ENCODE assay signal across 16 cellular contexts in genomic region chr5:149962601-149963300, GRCh38. TPM values are rescaled to one million over a fixed set of nuclear protein-coding genes. Genes with fewer than 3 reads are reported as not detected.
DNase-seq lines count a peak whose midpoint lies in the region; ATAC-seq and TF ChIP-seq lines count a peak whose summit lies in the region.
"Had no signal": no experiment of that assay in that cellular context is flagged by ENCODE, and none has a peak within 500 bp of the region (broad histone marks: within the 10 kb centered on the region; RNA-seq: fewer than 3 reads in every experiment).

No MANE protein-coding gene starts in this region.

- H3K4me3 Mint-ChIP-seq in MCF 10A (ENCODE audit: unreplicated experiment) (peak overlapping the region; percentile 96), IgD-negative memory B cell (peak overlapping the region; percentile 57 to 99 (median 78)), H9 (no peak overlapping the region)

- H3K4me3 ChIP-seq in breast epithelium (peak overlapping the region in 1 of 3 donors; percentile 86), lung (peak overlapping the region; percentile 7)
- H3K4me3 ChIP-seq in effector memory CD4-positive, alpha-beta T cell (ENCODE audit: insufficient read depth, low read depth, low read length, poor library complexity, severe bottlenecking) = no peak overlapping the region
- H3K4me3 ChIP-seq: GM12878, HAP-1, SJSA1 had no signal

- H3K4ac ChIP-seq in H9 (ENCODE audit: low read depth, low read length) = no peak overlapping the region

- no peak overlapping the region for H2BK5ac ChIP-seq in H9 (ENCODE audit: insufficient read length, low read length)

- H3K27ac Mint-ChIP-seq in MCF 10A (ENCODE audit: low read depth, unreplicated experiment) = peak overlapping the region; percentile 36
- no peak overlapping the region for H3K27ac Mint-ChIP-seq in IgD-negative memory B cell
- H3K27ac Mint-ChIP-seq in H9 = no peak overlapping the region

- H2AK5ac ChIP-seq in H9 (ENCODE audit: insufficient read length, low read length) = no peak overlapping the region

- H3K9me3 ChIP-seq in breast epithelium = no peaks in the 10 kb centered on the region
- no peaks in the 10 kb centered on the region for H3K9me3 ChIP-seq in lung (ENCODE audit: control insufficient read depth in 2 of 2, insufficient read depth in 1 of 2, low read length in 1 of 2)
- H3K9me3 ChIP-seq in effector memory CD4-positive, alpha-beta T cell (ENCODE audit: control insufficient read depth, low read length) = no peaks in the 10 kb centered on the region
- H3K9me3 ChIP-seq in H9 (ENCODE audit: control insufficient read depth, low read depth, low read length) = no peaks in the 10 kb centered on the region
- H3K9me3 ChIP-seq: HAP-1, SJSA1 had no signal

- H3K23ac ChIP-seq in H9 (ENCODE audit: insufficient read length, low read depth, low read length) = no peak overlapping the region

- peaks cover 55% of the 10 kb centered on the region for H3K4me1 Mint-ChIP-seq in MCF 10A (ENCODE audit: insufficient read depth, unreplicated experiment)
- H3K4me1 Mint-ChIP-seq in IgD-negative memory B cell = peaks cover 21 to 30% (median 26%) of the 10 kb centered on the region in 3 donors
- H3K4me1 Mint-ChIP-seq in H9 = peaks cover 13 to 16% of the 10 kb centered on the region in 2 experiments

- peaks cover 5% of the 10 kb centered on the region for H3K23me2 ChIP-seq in H9 (ENCODE audit: insufficient read length, low read depth, low read length, poor library complexity, severe bottlenecking)

- H3K56ac ChIP-seq in H9 (ENCODE audit: insufficient read length, low read depth, low read length) = no peak overlapping the region

- H3K36me3 ChIP-seq in breast epithelium (no peaks in the 10 kb centered on the region), lung (ENCODE audit: control insufficient read depth in 2 of 2, insufficient read depth in 2 of 2, low read length in 2 of 2) (no peaks in the 10 kb centered on the region)
- H3K36me3 ChIP-seq in effector memory CD4-positive, alpha-beta T cell (ENCODE audit: control insufficient read depth, insufficient read depth, low read length) = no peaks in the 10 kb centered on the region
- H3K36me3 ChIP-seq: HAP-1 had no signal

- H3K4me1 ChIP-seq in breast epithelium = peaks cover 0 to 6% of the 10 kb centered on the region in 2 donors
- peaks cover 5 to 8% of the 10 kb centered on the region in 2 donors for H3K4me1 ChIP-seq in lung (ENCODE audit: control insufficient read depth in 2 of 2, insufficient read depth in 2 of 2, low read length in 2 of 2)
- H3K4me1 ChIP-seq in effector memory CD4-positive, alpha-beta T cell (ENCODE audit: control insufficient read depth, insufficient read depth, low read length, poor library complexity, severe bottlenecking) = peaks cover 13% of the 10 kb centered on the region
- peaks cover 2% of the 10 kb centered on the region; the same call in 1 of the 2 replicates for H3K4me1 ChIP-seq in H9 (ENCODE audit: insufficient read depth, low read length)

- no peak overlapping the region for H4K8ac ChIP-seq in H9 (replicated peaks; ENCODE audit: insufficient read length, low read depth, low read length)

- no peak overlapping the region for H2BK15ac ChIP-seq in H9 (ENCODE audit: low read depth, low read length)

- no peak for TF ChIP-seq CTCF in MCF 10A (IDR thresholded peaks at IDR 0.05; ENCODE audit: unreplicated experiment)
- no peak for TF ChIP-seq CTCF in breast epithelium (IDR thresholded peaks at IDR 0.05)
- no peak for TF ChIP-seq CTCF in lung (IDR thresholded peaks at IDR 0.05; ENCODE audit: control extremely low read depth, extremely low read depth)
- TF ChIP-seq CTCF in H9 (conservative IDR thresholded peaks at IDR 0.05) = no peak

- H3K9me3 Mint-ChIP-seq in MCF 10A (ENCODE audit: unreplicated experiment) = no peaks in the 10 kb centered on the region
- no peaks in the 10 kb centered on the region for H3K9me3 Mint-ChIP-seq in IgD-negative memory B cell
- no peaks in the 10 kb centered on the region for H3K9me3 Mint-ChIP-seq in H9

- no peak for ATAC-seq in lung (ENCODE audit: insufficient read depth, low FRiP score)
- ATAC-seq: GM12878 had no signal

- no peaks in the 10 kb centered on the region for H3K27me3 Mint-ChIP-seq in MCF 10A (ENCODE audit: insufficient read depth, unreplicated experiment)
- no peaks in the 10 kb centered on the region for H3K27me3 Mint-ChIP-seq in IgD-negative memory B cell
- peaks cover 9% of the 10 kb centered on the region for H3K27me3 Mint-ChIP-seq in H9 (ENCODE audit: low read depth)

- no peak overlapping the region for H3T11ph ChIP-seq in H9 (ENCODE audit: low read length)

- no TSS peak for BruUV-seq in MCF 10A (replicated peaks; lab: Mats Ljungman, UMichigan)

- H4K91ac ChIP-seq in H9 (ENCODE audit: insufficient read length, low read depth, low read length) = no peak overlapping the region

- H3K27ac ChIP-seq in breast epithelium = no peak overlapping the region
- no peak overlapping the region for H3K27ac ChIP-seq in lung (ENCODE audit: low read depth in 1 of 2, low read length in 1 of 2)
- H3K27ac ChIP-seq in effector memory CD4-positive, alpha-beta T cell (ENCODE audit: insufficient read depth, low read length, poor library complexity, severe bottlenecking) = no peak overlapping the region
- H3K27ac ChIP-seq in H9 (ENCODE audit: insufficient read length, low read depth, low read length) = no peak overlapping the region
- H3K27ac ChIP-seq: C4-2B, SJSA1 had no signal

- H2BK120ac ChIP-seq in H9 (ENCODE audit: low read depth, low read length, poor library complexity, severe bottlenecking) = no peak overlapping the region

- H3K14ac ChIP-seq in H9 (ENCODE audit: insufficient read depth, low read length) = no peak overlapping the region

- POLR2A ChIA-PET in MCF 10A (lab: Yijun Ruan, JAX) = interaction anchor here (0.8 to 9.1 kb wide), 27 partner anchors 9 to 330 kb away, joined by 3 to 187 read pairs (median 6); no protein-coding TSS in a partner anchor

- intact Hi-C loops in MCF 10A (cut with micrococcal nuclease) = loop anchor here (1.0 kb wide), 2 partner anchors 125 to 256 kb away; no protein-coding TSS in a partner anchor
- intact Hi-C loops in breast epithelium (cut with DNase I; ENCODE audit: low total_unique reads) = no loop called here

- 97 to 98% methylated on average over 5 of the region's 5 CpGs for WGBS in lung, 2 donors
- no CpG with 5 or more reads among the region's 5 CpGs for WGBS in H9 (ENCODE audit: extremely low coverage, insufficient read length, low lambda C conversion rate)

- DNase-seq in MCF 10A (ENCODE audit: unreplicated experiment) = no peak
- no peak for DNase-seq in breast epithelium (ENCODE audit: low spot score in 2 of 2)
- no peak for DNase-seq in lung (ENCODE audit: low spot score)
- DNase-seq in effector memory CD4-positive, alpha-beta T cell = no peak
- no peak for DNase-seq in NK-92 (lab: John Stamatoyannopoulos, UW; ENCODE audit: unreplicated experiment)
- no peak for DNase-seq in H9
- DNase-seq: DMS79, NCI-H187 had no signal

- no peaks in the 10 kb centered on the region for H4K20me1 ChIP-seq in H9 (ENCODE audit: control insufficient read depth, insufficient read depth, insufficient read length)

- no peak overlapping the region for H3K9ac ChIP-seq in H9 (ENCODE audit: extremely low read depth, insufficient read length, low read length)

- no peak overlapping the region for H3K4me2 ChIP-seq in H9 (ENCODE audit: insufficient read depth, insufficient read length, low read length)

- H2BK20ac ChIP-seq in H9 (ENCODE audit: low read depth, low read length, poor library complexity, severe bottlenecking) = no peak overlapping the region

- TF ChIP-seq POLR2A in breast epithelium (IDR thresholded peaks at IDR 0.05) = no peak

- CTCF ChIA-PET in MCF 10A (lab: Yijun Ruan, JAX) = interaction anchor here (0.6 to 29.3 kb wide), 45 partner anchors 9 to 522 kb away, joined by 3 to 1621 read pairs (median 5); partner anchors contain the start of gene PDE6A

- H4K5ac ChIP-seq in H9 (ENCODE audit: insufficient read length, low read depth, low read length) = no peak overlapping the region

- no peak overlapping the region for H2AFZ ChIP-seq in H9 (ENCODE audit: low read length)

- H2BK12ac ChIP-seq in H9 (ENCODE audit: insufficient read length, low read depth, low read length) = no peak overlapping the region

- H3K18ac ChIP-seq in H9 (ENCODE audit: insufficient read length, low read depth, low read length) = no peak overlapping the region

- H3K79me2 ChIP-seq in H9 (ENCODE audit: insufficient read depth, low read length) = no peaks in the 10 kb centered on the region

- no peaks in the 10 kb centered on the region for H3K79me1 ChIP-seq in H9 (ENCODE audit: insufficient read depth, low read depth, low read length, poor library complexity, severe bottlenecking)

- peaks cover 33% of the 10 kb centered on the region for H3K36me3 Mint-ChIP-seq in MCF 10A (ENCODE audit: insufficient read depth, unreplicated experiment)
- H3K36me3 Mint-ChIP-seq in IgD-negative memory B cell = peaks cover 3% of the 10 kb centered on the region
- peaks cover 0 to 2% (median 0%) of the 10 kb centered on the region in 3 experiments; a peak in 1 of 7 replicates for H3K36me3 Mint-ChIP-seq in H9 (ENCODE audit: insufficient read depth in 1 of 3, low read depth in 3 of 3)

- H3K27me3 ChIP-seq in breast epithelium (no peaks in the 10 kb centered on the region), lung (ENCODE audit: control insufficient read depth, insufficient read depth) (no peaks in the 10 kb centered on the region), H9 (ENCODE audit: insufficient read depth, low read length) (no peaks in the 10 kb centered on the region; the same call in 1 of the 2 replicates)
- H3K27me3 ChIP-seq in effector memory CD4-positive, alpha-beta T cell (replicated peaks; ENCODE audit: control insufficient read depth, insufficient read depth, low read length, poor library complexity, severe bottlenecking) = no peaks in the 10 kb centered on the region
- H3K27me3 ChIP-seq: SJSA1 had no signal

RNA-seq across cellular contexts. Expression of gene SLC26A2, which starts 2.2 kb away (rescaled TPM):
- 44.1 and 56.2 TPM in 2 replicates for total RNA-seq in MCF 10A (2022)
- 100 to 1,000 TPM in 1 of 3 donors, 10 to 100 TPM in 2; 10.6 to 103 (median 30.2) TPM for total RNA-seq in breast epithelium
- polyA plus RNA-seq in IgD-negative memory B cell = 2.3 TPM
- 10 to 100 TPM; 21.2 to 25.6 TPM for total RNA-seq in lung
- polyA plus RNA-seq in lung = 1 to 10 TPM; 5.8 to 7.1 TPM
- 5.9 and 6.1 TPM in 2 replicates for total RNA-seq in H9 (2021)

RNA-seq across cellular contexts. Expression of gene PDE6A, which starts 18.2 kb away (rescaled TPM):
- total RNA-seq in MCF 10A (2022) (0.22 and 0.42 TPM in 2 replicates), breast epithelium (under 1 TPM in 2 of 3 donors, not detected in 1; under 0.01 to 0.15 TPM), lung (under 1 TPM in 1 of 2 donors, not detected in 1; 0.06 TPM), H9 (2021) (not detected in 2 replicates)
- polyA plus RNA-seq in IgD-negative memory B cell (0.05 TPM), lung (under 1 TPM; 0.03 to 0.06 TPM)
- total RNA-seq: GM12878, HT-29, IMR-90, PC-3 had no signal
- polyA plus RNA-seq: IMR-90 had no signal

RNA-seq across cellular contexts. Expression of gene TIGD6, which starts 37.7 kb away (rescaled TPM):
- total RNA-seq in MCF 10A (2022) (9.0 and 10.6 TPM in 2 replicates), breast epithelium (10 to 100 TPM in 1 of 3 donors, 1 to 10 TPM in 2; 5.6 to 11.0 (median 5.6) TPM), lung (1 to 10 TPM; 4.5 to 5.0 TPM), H9 (2021) (1.2 and 1.8 TPM in 2 replicates)
- polyA plus RNA-seq in IgD-negative memory B cell (1.8 TPM), lung (1 to 10 TPM; 3.0 to 3.9 TPM)

RNA-seq across cellular contexts. Expression of gene HMGXB3, which starts 37.8 kb away (rescaled TPM):
- total RNA-seq in MCF 10A (2022) (66.8 and 67.8 TPM in 2 replicates), breast epithelium (10 to 100 TPM; 35.2 to 80.9 (median 57.7) TPM), lung (10 to 100 TPM; 39.1 to 42.3 TPM), H9 (2021) (23.8 and 26.9 TPM in 2 replicates)
- polyA plus RNA-seq in IgD-negative memory B cell (15.4 TPM), lung (10 to 100 TPM; 22.3 to 22.6 TPM)

Comparison
In these comparisons a context has a peak if more than half of its experiments do, and no peak if none do; other contexts are left out.
1. H3K4me3 Mint-ChIP-seq: peak in MCF 10A (single experiment) and IgD-negative memory B cell (4 of 4); none in H9 (0 of 2).